8 cellular contexts compared by ENCODE assay signal in the genomic region with DNA sequence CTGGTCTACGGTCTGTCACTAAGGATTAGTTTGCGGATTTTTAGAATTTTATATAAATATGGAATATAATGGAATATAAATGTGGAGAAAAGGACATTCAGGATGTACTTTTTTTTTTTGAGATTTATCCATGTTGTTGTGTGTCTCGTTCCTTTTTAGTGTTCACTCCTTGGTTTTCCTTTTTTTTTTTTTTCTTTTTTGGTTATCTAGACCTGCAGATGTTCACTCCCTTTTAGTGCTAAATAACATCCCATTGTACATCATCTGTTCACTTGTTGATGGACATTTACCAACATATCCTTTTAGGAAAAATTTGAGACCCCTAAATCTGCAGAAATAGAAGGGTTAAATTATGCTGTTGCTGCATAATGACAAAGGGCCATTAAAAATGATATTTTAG.
"Had no signal": no experiment of that assay in that cellular context is flagged by ENCODE, and none has a peak within 500 bp of the region (broad histone marks: within the 10 kb centered on the region; RNA-seq: fewer than 3 reads in every experiment).

No MANE protein-coding gene starts in this region.

- FAIRE-seq: G401.6, GM12878, GM12891, GM12892, GM18507, GM19239 had no signal

- DNase-seq: GDM1, GF-D8 had no signal

- H3K4me3 ChIP-seq: GM12878 had no signal

- ATAC-seq: GM12878 had no signal
